In genomic region chr1:78171736-78172590, GRCh38 we compare ENCODE assay signal across 18 cellular contexts.
A peak's percentile ranks its signal among the peaks of the same experiment; 100 is the strongest.
DNase-seq lines count a peak whose midpoint lies in the region; ATAC-seq, FAIRE-seq and TF ChIP-seq lines count a peak whose summit lies in the region.
"Had no signal": no experiment of that assay in that cellular context is flagged by ENCODE, and none has a peak within 500 bp of the region (broad histone marks: within the 10 kb centered on the region; RNA-seq: fewer than 3 reads in every experiment).

No MANE protein-coding gene starts in this region.

- peak overlapping the region; percentile 60 for H3K4me2 ChIP-seq in osteoblast (ENCODE audit: insufficient read depth, low read length)

- H3K9me3 Mint-ChIP-seq in chondrocyte (ENCODE audit: low read depth): no peaks in the 10 kb centered on the region
- H3K9me3 Mint-ChIP-seq: activated naive CD4-positive, alpha-beta T cell treated with anti-CD3 and anti-CD28 coated beads, Interleukin-2, amount 10 ng/mL, durations not matched to agents 7 days and 5 days; naive B cell; WTC11 had no signal

- H4K20me1 ChIP-seq in osteoblast (ENCODE audit: insufficient read depth, low read length): no peaks in the 10 kb centered on the region

- no peaks in the 10 kb centered on the region for H3K36me3 ChIP-seq in osteoblast (ENCODE audit: insufficient read depth, low read length)

- no peaks in the 10 kb centered on the region for H3K27me3 ChIP-seq in osteoblast (ENCODE audit: insufficient read depth, low read length)

- no peak overlapping the region for H3K27ac Mint-ChIP-seq in chondrocyte (ENCODE audit: unreplicated experiment)
- H3K27ac Mint-ChIP-seq: activated naive CD4-positive, alpha-beta T cell treated with anti-CD3 and anti-CD28 coated beads, Interleukin-2, amount 10 ng/mL, durations not matched to agents 7 days and 5 days; naive B cell; WTC11 had no signal

- no peak for ATAC-seq in GM21390 (IDR thresholded peaks at IDR 0.05; ENCODE audit: unreplicated experiment)
- ATAC-seq: WTC11 had no signal

- peaks cover 2% of the 10 kb centered on the region for H3K27me3 Mint-ChIP-seq in chondrocyte (ENCODE audit: low read depth)
- H3K27me3 Mint-ChIP-seq: activated naive CD4-positive, alpha-beta T cell treated with anti-CD3 and anti-CD28 coated beads, Interleukin-2, amount 10 ng/mL, durations not matched to agents 7 days and 5 days; naive B cell had no signal

- DNase-seq in GM03348 (ENCODE audit: low spot score) (peak; percentile 64), RCC 7860 (ENCODE audit: low spot score) (peak; percentile 86), epithelial cell of prostate (ENCODE audit: low read depth, low spot score) (peak; percentile 12), osteoblast (ENCODE audit: insufficient read length, low spot score, missing footprints) (peak; percentile 58), DMS 273 (lab: John Stamatoyannopoulos, UW; ENCODE audit: unreplicated experiment) (no peak), chondrocyte (ENCODE audit: low spot score) (no peak), UCSD-AML1 (lab: John Stamatoyannopoulos, UW; ENCODE audit: unreplicated experiment) (no peak)
- DNase-seq: activated naive CD4-positive, alpha-beta T cell treated with anti-CD3 and anti-CD28 coated beads, Interleukin-2, amount 10 ng/mL, durations not matched to agents 7 days and 5 days; caudate nucleus; DMS79 treated with DMSO at 0.1 percent for 48 hours; hypothalamus; naive B cell; NCI-H1092; retina; stimulated activated CD4-positive, alpha-beta T cell treated with anti-CD3 and anti-CD28 coated beads, Interleukin-2, amount 100 ng/mL, for 24 hours had no signal

- peak overlapping the region; percentile 11 for H2AFZ ChIP-seq in osteoblast (ENCODE audit: low read length)

- H3K4me1 Mint-ChIP-seq in chondrocyte (ENCODE audit: low read depth): peaks cover 7% of the 10 kb centered on the region
- H3K4me1 Mint-ChIP-seq: activated naive CD4-positive, alpha-beta T cell treated with anti-CD3 and anti-CD28 coated beads, Interleukin-2, amount 10 ng/mL, durations not matched to agents 7 days and 5 days; naive B cell had no signal

- no peaks in the 10 kb centered on the region for H3K9me3 ChIP-seq in osteoblast (ENCODE audit: low read depth, low read length)

- H3K4me3 Mint-ChIP-seq in chondrocyte (ENCODE audit: unreplicated experiment): no peak overlapping the region
- H3K4me3 Mint-ChIP-seq: activated naive CD4-positive, alpha-beta T cell treated with anti-CD3 and anti-CD28 coated beads, Interleukin-2, amount 10 ng/mL, durations not matched to agents 7 days and 5 days; naive B cell; WTC11 had no signal

- H3K79me2 ChIP-seq in osteoblast (ENCODE audit: insufficient read depth, low read length): no peaks in the 10 kb centered on the region

- peaks cover 29% of the 10 kb centered on the region for H3K4me1 ChIP-seq in osteoblast (ENCODE audit: insufficient read depth, low read length)

- FAIRE-seq in RCC 7860 (lab: Jason Lieb, UNC): peak; percentile 97
- FAIRE-seq: GM12892 had no signal

- H3K27ac ChIP-seq in epithelial cell of prostate (peak overlapping the region; percentile 71), osteoblast (ENCODE audit: low read depth, low read length) (peak overlapping the region; percentile 59)

- no peaks in the 10 kb centered on the region for H3K36me3 Mint-ChIP-seq in chondrocyte (ENCODE audit: low read depth)
- H3K36me3 Mint-ChIP-seq: activated naive CD4-positive, alpha-beta T cell treated with anti-CD3 and anti-CD28 coated beads, Interleukin-2, amount 10 ng/mL, durations not matched to agents 7 days and 5 days; naive B cell; WTC11 had no signal

- peak overlapping the region; percentile 29 for H3K4me3 ChIP-seq in osteoblast (ENCODE audit: insufficient read depth, low read length)

- TF ChIP-seq CTCF in osteoblast (IDR thresholded peaks at IDR 0.05; ENCODE audit: extremely low read depth, low read depth, low read length) (no peak), chondrocyte (IDR thresholded peaks at IDR 0.05) (no peak)

Comparison
In these comparisons a context has a peak if more than half of its experiments do, and no peak if none do; other contexts are left out.
1. DNase-seq: peak in GM03348 (single experiment), RCC 7860 (single experiment), epithelial cell of prostate (single experiment) and osteoblast (single experiment); none in DMS 273 (single experiment), chondrocyte (single experiment) and UCSD-AML1 (single experiment).